In the genomic region with DNA sequence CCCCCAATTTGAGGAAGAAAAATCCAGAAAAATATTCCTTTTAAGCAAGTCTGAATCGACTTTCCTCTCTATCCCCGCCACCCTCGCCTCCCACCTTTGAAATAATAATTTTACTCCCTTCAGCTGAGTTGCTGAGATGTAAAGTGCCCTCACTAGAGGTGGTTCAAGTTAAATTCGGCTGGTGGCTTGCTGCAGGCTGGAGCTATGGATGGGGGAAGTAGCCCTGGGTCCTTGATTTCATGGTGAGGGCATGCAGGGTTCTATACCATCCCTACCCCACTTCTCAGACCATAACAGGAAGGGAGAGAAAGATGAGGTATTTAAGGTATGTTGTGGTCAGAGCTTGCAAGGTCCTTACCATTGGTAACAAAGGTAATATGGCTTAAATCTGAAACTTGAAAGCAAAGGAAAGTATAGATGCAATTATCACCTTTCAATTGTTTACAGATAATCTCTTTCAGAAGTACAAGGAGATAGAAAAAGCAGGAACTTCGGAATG, we compare ENCODE assay signal across 8 cellular contexts.
DNase-seq lines count a peak whose midpoint lies in the region; ATAC-seq and TF ChIP-seq lines count a peak whose summit lies in the region.

No MANE protein-coding gene starts in this region.

- peak; percentile 31 for ATAC-seq in GM21390 (IDR thresholded peaks at IDR 0.05; ENCODE audit: unreplicated experiment)
- ATAC-seq in Panc1, result peak; percentile 74
- no peak for ATAC-seq in HG02678 (IDR thresholded peaks at IDR 0.05; ENCODE audit: unreplicated experiment)
- ATAC-seq in GM21360 (IDR thresholded peaks at IDR 0.05; ENCODE audit: unreplicated experiment), result no peak

- H3K9me3 ChIP-seq in Panc1 (ENCODE audit: control insufficient read depth, insufficient read depth, low read depth, low read length) (no peaks in the 10 kb centered on the region), endodermal cell (ENCODE audit: control insufficient read depth, low read length) (no peaks in the 10 kb centered on the region)

- no peaks in the 10 kb centered on the region for H3K9me3 Mint-ChIP-seq in endodermal cell

- no peaks in the 10 kb centered on the region for H3K27me3 ChIP-seq in Panc1 (ENCODE audit: control insufficient read depth, insufficient read depth, low read length)
- H3K27me3 ChIP-seq in endodermal cell (ENCODE audit: control insufficient read depth, insufficient read depth, low read length, poor library complexity, severe bottlenecking), result no peaks in the 10 kb centered on the region

- intact Hi-C loops in Panc1 (cut with micrococcal nuclease; ENCODE audit: unreplicated experiment), result no loop called here

- H3K4me3 ChIP-seq in Panc1 (ENCODE audit: low read depth in 2 of 2, low read length in 2 of 2), result peak overlapping the region in 1 of 2 experiments; percentile 70; a peak in 2 of 4 replicates
- H3K4me3 ChIP-seq in endodermal cell (ENCODE audit: low read length), result no peak overlapping the region
- peak overlapping the region; percentile 55 for H3K4me3 ChIP-seq in skeletal muscle cell (ENCODE audit: low read depth, low read length)

- H3K36me3 Mint-ChIP-seq in endodermal cell (ENCODE audit: low read depth), result no peaks in the 10 kb centered on the region

- TF ChIP-seq CTCF in Panc1 (IDR thresholded peaks at IDR 0.05) (no peak), endodermal cell (conservative IDR thresholded peaks at IDR 0.05) (no peak)

- H3K36me3 ChIP-seq in Panc1 (ENCODE audit: control insufficient read depth, insufficient read depth, low read length) (no peaks in the 10 kb centered on the region; the same call in 1 of the 2 replicates), endodermal cell (ENCODE audit: control insufficient read depth, insufficient read depth, low read length) (no peaks in the 10 kb centered on the region)

- no peaks in the 10 kb centered on the region for H3K27me3 Mint-ChIP-seq in endodermal cell (ENCODE audit: insufficient read depth)

- H3K9ac ChIP-seq in endodermal cell (ENCODE audit: extremely low read depth, low read length, poor library complexity, severe bottlenecking), result no peak overlapping the region

- H3K27ac ChIP-seq in Panc1 (ENCODE audit: low read length) (peak overlapping the region; percentile 92), endodermal cell (ENCODE audit: low read depth, low read length) (peak overlapping the region; percentile 39)

- CTCF ChIA-PET in Panc1 (lab: Charles Lee), result no interaction called here

- 53 to 67% methylated on average over 1 to 5 of the region's 5 CpGs for WGBS in endodermal cell (ENCODE audit: insufficient coverage in 1 of 2, insufficient read length in 1 of 2), 2 experiments

- peak overlapping the region; percentile 67 for H3K27ac Mint-ChIP-seq in endodermal cell

- peaks cover 33% of the 10 kb centered on the region for H3K4me1 Mint-ChIP-seq in endodermal cell

- no TSS peak for BruUV-seq in Panc1 (replicated peaks; lab: Mats Ljungman, UMichigan)

- DNase-seq in Panc1 (ENCODE audit: low read depth, low spot score), result no peak
- peak; percentile 72 for DNase-seq in endodermal cell
- DNase-seq in skeletal muscle cell (ENCODE audit: low read depth), result no peak
- no peak for DNase-seq in stimulated activated CD4-positive, alpha-beta T cell treated with anti-CD3 and anti-CD28 coated beads, Interleukin-12 subunit alpha, Interleukin-12 subunit beta, amount 100 ng/mL, for 4 hours
- DNase-seq in dedifferentiated amniotic fluid mesenchymal stem cell (ENCODE audit: extremely low spot score), result no peak

- POLR2A ChIA-PET in Panc1 (lab: Charles Lee), result no interaction called here

- in situ Hi-C loops in Panc1 (cut with HindIII; ENCODE audit: low pct_unique_long_range_greater_than_20kb, low sequenced_read_pairs), result no loop called here

- H3K4me3 Mint-ChIP-seq in endodermal cell, result no peak overlapping the region

- H3K4me1 ChIP-seq in Panc1 (ENCODE audit: control insufficient read depth, insufficient read depth, low read length), result peaks cover 25% of the 10 kb centered on the region
- peaks cover 8% of the 10 kb centered on the region for H3K4me1 ChIP-seq in endodermal cell (ENCODE audit: control insufficient read depth, insufficient read depth, low read length)

Comparison
In these comparisons a context has a peak if more than half of its experiments do, and no peak if none do; other contexts are left out.
1. ATAC-seq: peak in GM21390 (single experiment) and Panc1 (single experiment); none in HG02678 (single experiment) and GM21360 (single experiment).